ENCODE assay signal across 9 cellular contexts in genomic region chr20:34364013-34364382, GRCh38. TPM values are rescaled to one million over a fixed set of nuclear protein-coding genes. Genes with fewer than 3 reads are reported as not detected.
A peak's percentile ranks its signal among the peaks of the same experiment; 100 is the strongest.
DNase-seq lines count a peak whose midpoint lies in the region; ATAC-seq, FAIRE-seq and TF ChIP-seq lines count a peak whose summit lies in the region.
"Had no signal": no experiment of that assay in that cellular context is flagged by ENCODE, and none has a peak within 500 bp of the region (broad histone marks: within the 10 kb centered on the region; RNA-seq: fewer than 3 reads in every experiment).

No MANE protein-coding gene starts in this region.

- no peak overlapping the region for H4K8ac ChIP-seq in H1 (ENCODE audit: extremely low read depth, insufficient read depth, low read length)

- TF ChIP-seq EP300 in H1 (IDR thresholded peaks at IDR 0.05; ENCODE audit: borderline replicate concordance in 1 of 2, low read depth in 2 of 2, low read length in 2 of 2), result no peak

- no peak overlapping the region for H3K18ac ChIP-seq in H1 (ENCODE audit: extremely low read depth, low read length)

- H3K36me3 ChIP-seq in SK-N-MC (ENCODE audit: insufficient read depth, low read length) (peaks cover 24% of the 10 kb centered on the region), H1 (ENCODE audit: control insufficient read depth in 2 of 4, insufficient read depth in 4 of 4, low read length in 3 of 4) (peaks cover 0 to under 1% (median under 1%) of the 10 kb centered on the region in 4 experiments; a peak in 2 of 8 replicates)

- DNase-seq in NCI-H1092 treated with DMSO at 0.1 percent for 48 hours (lab: John Stamatoyannopoulos, UW), result peak; percentile 2
- no peak for DNase-seq in NCI-H1092 (lab: John Stamatoyannopoulos, UW)
- DNase-seq in SK-N-MC (ENCODE audit: low read depth, low spot score), result no peak
- DNase-seq in H1 (ENCODE audit: low read depth in 1 of 2, low spot score in 2 of 2), result no peak
- no peak for DNase-seq in naive thymus-derived CD8-positive, alpha-beta T cell
- no peak for DNase-seq in left lobe of liver (ENCODE audit: low spot score)
- DNase-seq in G401 (ENCODE audit: low spot score), result no peak

- in situ Hi-C loops in G401 (cut with HindIII; ENCODE audit: low sequenced_read_pairs), result no loop called here

- H3K9ac ChIP-seq in SK-N-MC (ENCODE audit: insufficient read length), result peak overlapping the region; percentile 95
- H3K9ac ChIP-seq in H1 (replicated peaks in 1 of 4; ENCODE audit: extremely low read depth in 1 of 4, low read depth in 3 of 4, low read length in 3 of 4), result peak overlapping the region in 3 of 4 experiments; percentile 57 to 77 (median 74); a peak in 3 of 7 replicates

- peaks cover 6% of the 10 kb centered on the region; the same call in 1 of the 2 replicates for H3K23me2 ChIP-seq in H1 (ENCODE audit: low read depth, low read length)

- peak overlapping the region; percentile 78 to 99 (median 92) for H3K27ac Mint-ChIP-seq in naive thymus-derived CD8-positive, alpha-beta T cell

- H3K14ac ChIP-seq in H1 (ENCODE audit: insufficient read length), result no peak overlapping the region

- no peak overlapping the region for H2BK20ac ChIP-seq in H1 (ENCODE audit: low read length)

- H3K27me3 ChIP-seq in H1 (replicated peaks in 1 of 4; ENCODE audit: control insufficient read depth in 3 of 4, extremely low read depth in 1 of 4, insufficient read depth in 3 of 4, low read length in 3 of 4), result no peaks in the 10 kb centered on the region

- H3K4me3 Mint-ChIP-seq in naive thymus-derived CD8-positive, alpha-beta T cell, result peak overlapping the region; percentile 84 to 100 (median 89)

- peaks cover 3 to 7% (median 5%) of the 10 kb centered on the region in 4 experiments; a peak in 4 of 7 replicates for H3K4me1 ChIP-seq in H1 (replicated peaks in 1 of 4; ENCODE audit: control insufficient read depth in 3 of 4, insufficient read depth in 4 of 4, low read length in 3 of 4)

- no peak overlapping the region for H3K23ac ChIP-seq in H1 (ENCODE audit: insufficient read length)

- H3K36me3 Mint-ChIP-seq in naive thymus-derived CD8-positive, alpha-beta T cell, result peaks cover 0 to 13% (median 2%) of the 10 kb centered on the region in 3 donors

- no peaks in the 10 kb centered on the region for H3K27me3 Mint-ChIP-seq in naive thymus-derived CD8-positive, alpha-beta T cell

- TF ChIP-seq RAD21 in H1 (IDR thresholded peaks at IDR 0.05 in 1 of 2, conservative IDR thresholded peaks at IDR 0.05 in 1 of 2; ENCODE audit: low read depth in 2 of 2, low read length in 2 of 2), result no peak

- H3K79me1 ChIP-seq in H1 (ENCODE audit: low read depth, low read length), result no peaks in the 10 kb centered on the region

- no peak for TF ChIP-seq CTCF in H1 (IDR thresholded peaks at IDR 0.05; ENCODE audit: control extremely low read depth in 1 of 3, insufficient read depth in 1 of 3, low read depth in 1 of 3, low read length in 3 of 3)

- H2AFZ ChIP-seq in H1 (ENCODE audit: low read length), result no peak overlapping the region

- TF ChIP-seq POLR2A in H1 (IDR thresholded peaks at IDR 0.05; ENCODE audit: control extremely low read depth in 1 of 2, low read depth in 2 of 2, low read length in 2 of 2), result no peak

- peaks cover 10 to 54% of the 10 kb centered on the region in 2 experiments for H3K79me2 ChIP-seq in H1 (ENCODE audit: control insufficient read depth in 1 of 2, insufficient read depth in 2 of 2, low read length in 2 of 2)

- H2BK15ac ChIP-seq in H1 (ENCODE audit: low read length), result no peak overlapping the region

- no peak overlapping the region for H2BK120ac ChIP-seq in H1 (replicated peaks; ENCODE audit: low read depth, low read length)

- POLR2A ChIA-PET in H1 (lab: Charles Lee; ENCODE audit: partially characterized antibody), result interaction anchor here (0.7 to 3.2 kb wide), 18 partner anchors 8 to 313 kb away, joined by 3 to 24 read pairs (median 5); partner anchors contain the start of genes AHCY, DYNLRB1, EIF2S2 and PIGU
- POLR2A ChIA-PET in naive thymus-derived CD8-positive, alpha-beta T cell (lab: Charles Lee), result interaction anchor here (0.6 to 2.1 kb wide), 7 partner anchors 14 to 340 kb away, joined by 3 to 11 read pairs (median 5); partner anchors contain the start of genes AHCY, DYNLRB1 and PIGU

- no peak overlapping the region for H2AK5ac ChIP-seq in H1 (ENCODE audit: low read depth, low read length)

- no peak overlapping the region for H2BK5ac ChIP-seq in H1 (ENCODE audit: low read depth, low read length)

- no peak overlapping the region for H4K5ac ChIP-seq in H1 (ENCODE audit: insufficient read length, low read depth, low read length)

- no peaks in the 10 kb centered on the region for H3K9me3 ChIP-seq in SK-N-MC (ENCODE audit: low read depth, low read length)
- H3K9me3 ChIP-seq in H1 (ENCODE audit: insufficient read depth in 2 of 2, low read depth in 1 of 2, low read length in 1 of 2), result no peaks in the 10 kb centered on the region

- H4K91ac ChIP-seq in H1 (replicated peaks; ENCODE audit: insufficient read length, low read length), result no peak overlapping the region

- 16% methylated on average over 12 of the region's 12 CpGs; no CpG with 5 or more reads in 1 of the 2 experiments for WGBS in H1 (ENCODE audit: extremely low coverage in 1 of 2, insufficient coverage in 1 of 2, insufficient read length in 1 of 2, insufficient replicate concordance in 2 of 2, low coverage in 1 of 2, low lambda C conversion rate in 2 of 2, missing lambda C conversion rate in 1 of 2), 2 experiments

- CTCF ChIA-PET in H1 (lab: Charles Lee; ENCODE audit: partially characterized antibody), result interaction anchor here (0.8 to 3.3 kb wide), 7 partner anchors 10 to 159 kb away, joined by 3 to 22 read pairs (median 3); no protein-coding TSS in a partner anchor

- H3K56ac ChIP-seq in H1 (replicated peaks; ENCODE audit: insufficient read length, low read depth, low read length), result no peak overlapping the region

- H3K4me3 ChIP-seq in SK-N-MC (peak overlapping the region; percentile 98), H1 (ENCODE audit: extremely low read depth in 1 of 4, insufficient read depth in 2 of 4, low read depth in 3 of 4, low read length in 4 of 4) (peak overlapping the region; percentile 78 to 91 (median 84))

- no peak for ATAC-seq in naive thymus-derived CD8-positive, alpha-beta T cell
- ATAC-seq in GM19395 (IDR thresholded peaks at IDR 0.05; ENCODE audit: unreplicated experiment) (no peak), left lobe of liver (no peak)

- peak overlapping the region; percentile 66 to 89 for H3K4me2 ChIP-seq in H1 (ENCODE audit: insufficient read depth in 1 of 2, low read depth in 2 of 2, low read length in 2 of 2)

- peaks cover 2 to 8% of the 10 kb centered on the region in 2 experiments for H4K20me1 ChIP-seq in H1 (replicated peaks in 1 of 2; ENCODE audit: control insufficient read depth in 1 of 2, insufficient read depth in 2 of 2, low read length in 2 of 2)

- H3K4me1 Mint-ChIP-seq in naive thymus-derived CD8-positive, alpha-beta T cell, result peaks cover 23 to 58% (median 48%) of the 10 kb centered on the region in 4 donors

- no peak overlapping the region for H2BK12ac ChIP-seq in H1 (ENCODE audit: low read depth, low read length)

- no peaks in the 10 kb centered on the region for H3K9me3 Mint-ChIP-seq in naive thymus-derived CD8-positive, alpha-beta T cell

- peak overlapping the region; percentile 81 for H3K27ac ChIP-seq in SK-N-MC
- no peak overlapping the region for H3K27ac ChIP-seq in H1 (ENCODE audit: low read depth, low read length)

- H3K4ac ChIP-seq in H1 (replicated peaks; ENCODE audit: insufficient read length, low read depth, low read length), result no peak overlapping the region

- no peak for FAIRE-seq in H1 (lab: Jason Lieb, UNC)
- FAIRE-seq: colon had no signal

TF ChIP-seq in H1, 55 proteins besides CTCF, POLR2A, EP300 and RAD21:
- TF ChIP-seq CREB1 (IDR thresholded peaks at IDR 0.05), result peak; percentile 84
- TF ChIP-seq SIN3A (conservative IDR thresholded peaks at IDR 0.05 in 1 of 2, IDR thresholded peaks at IDR 0.05 in 1 of 2; ENCODE audit: low read depth in 1 of 2, low read length in 2 of 2), result peak in 1 of 2 experiments; percentile 62; a peak in 1 of 4 replicates
- no peak for TF ChIP-seq SP1 (IDR thresholded peaks at IDR 0.05; ENCODE audit: low read depth, low read length)

RNA-seq across cellular contexts. Expression of gene ITCH, which starts 0.9 kb away (rescaled TPM):
- 39.2 and 45.2 TPM in 2 replicates for total RNA-seq in H1 (2021; fragmentation: NEBNext Ultra II Directional; extraction: Animal tissue kit (Norgen Biotek cat#: 25700))
- 2.5 and 3.9 TPM in 2 replicates for polyA plus RNA-seq in H1 (2011; rRNA removed)
- 5.5 TPM for polyA plus RNA-seq in H1 (2011; cell fraction: cytosol; rRNA removed)
- polyA plus RNA-seq in H1 (2011; cell fraction: nucleus; rRNA removed), result 3.7 TPM
- polyA plus RNA-seq in H1 (2012, experiment 1 of 2), result 11.9 to 27.2 TPM (median 16.6 TPM) in 4 replicates
- 1.3 TPM for polyA plus RNA-seq in H1 (2012, experiment 2 of 2)
- 13.3 TPM for polyA plus RNA-seq in H1 (2013, experiment 1 of 2)
- 13.1 TPM for polyA plus RNA-seq in H1 (2013, experiment 2 of 2)
- polyA minus RNA-seq in H1 (2011; rRNA and poly(A)+ RNA removed), result 21.3 and 28.5 TPM in 2 replicates
- polyA minus RNA-seq in H1 (2011; cell fraction: cytosol; rRNA and poly(A)+ RNA removed), result 8.4 TPM
- 18.7 TPM for polyA minus RNA-seq in H1 (2011; cell fraction: nucleus; rRNA and poly(A)+ RNA removed)
- total RNA-seq in naive thymus-derived CD8-positive, alpha-beta T cell, result 10 to 100 TPM; 73.2 to 75.9 TPM
- polyA plus RNA-seq in naive thymus-derived CD8-positive, alpha-beta T cell, result 10 to 100 TPM; 12.6 to 19.6 (median 12.8) TPM
- total RNA-seq in left lobe of liver, result 45.6 TPM
- 33.2 and 34.8 TPM in 2 replicates for total RNA-seq in G401 (2014; rRNA removed; shearing (Covaris generic))
